13 cellular contexts compared by ENCODE assay signal in genomic region chr6:146916435-146917015, GRCh38.
"Had no signal": no experiment of that assay in that cellular context is flagged by ENCODE, and none has a peak within 500 bp of the region (broad histone marks: within the 10 kb centered on the region; RNA-seq: fewer than 3 reads in every experiment).

No MANE protein-coding gene starts in this region.

- H3K9me3 Mint-ChIP-seq: natural killer cell had no signal

- DNase-seq: activated CD4-positive, alpha-beta T cell treated with anti-CD3 and anti-CD28 coated beads for 48 hours; activated CD8-positive, alpha-beta memory T cell treated with anti-CD3 and anti-CD28 coated beads, Interleukin-2, amount 50 U/mL, for 48 hours; activated CD8-positive, alpha-beta T cell treated with anti-CD3 and anti-CD28 coated beads, Interleukin-2, amount 10 ng/mL, durations not matched to agents 7 days and 5 days; activated naive CD8-positive, alpha-beta T cell treated with anti-CD3 and anti-CD28 coated beads, Interleukin-2, amount 10 ng/mL, durations not matched to agents 7 days and 5 days; caudate nucleus; effector CD4-positive, alpha-beta T cell; foreskin melanocyte; head of caudate nucleus; natural killer cell; stomach; T-helper 1 cell; WERI-Rb-1 had no signal

- H3K27ac Mint-ChIP-seq: activated CD8-positive, alpha-beta T cell treated with anti-CD3 and anti-CD28 coated beads, Interleukin-2, amount 10 ng/mL, durations not matched to agents 7 days and 5 days; activated naive CD8-positive, alpha-beta T cell treated with anti-CD3 and anti-CD28 coated beads, Interleukin-2, amount 10 ng/mL, durations not matched to agents 7 days and 5 days; natural killer cell had no signal

- H3K9me3 ChIP-seq: stomach had no signal

- H3K36me3 ChIP-seq: stomach, WERI-Rb-1 had no signal

- H3K27me3 ChIP-seq: stomach had no signal

- H3K4me3 Mint-ChIP-seq: activated CD8-positive, alpha-beta T cell treated with anti-CD3 and anti-CD28 coated beads, Interleukin-2, amount 10 ng/mL, durations not matched to agents 7 days and 5 days; activated naive CD8-positive, alpha-beta T cell treated with anti-CD3 and anti-CD28 coated beads, Interleukin-2, amount 10 ng/mL, durations not matched to agents 7 days and 5 days; natural killer cell had no signal

- H3K36me3 Mint-ChIP-seq: activated naive CD8-positive, alpha-beta T cell treated with anti-CD3 and anti-CD28 coated beads, Interleukin-2, amount 10 ng/mL, durations not matched to agents 7 days and 5 days; natural killer cell had no signal

- H3K4me3 ChIP-seq: coronary artery, stomach had no signal

- ATAC-seq: activated CD8-positive, alpha-beta T cell treated with anti-CD3 and anti-CD28 coated beads, Interleukin-2, amount 10 ng/mL, durations not matched to agents 7 days and 5 days; natural killer cell had no signal

- H3K27ac ChIP-seq: coronary artery, WERI-Rb-1 had no signal
